ENCODE assay signal across 8 cellular contexts in the genomic region with DNA sequence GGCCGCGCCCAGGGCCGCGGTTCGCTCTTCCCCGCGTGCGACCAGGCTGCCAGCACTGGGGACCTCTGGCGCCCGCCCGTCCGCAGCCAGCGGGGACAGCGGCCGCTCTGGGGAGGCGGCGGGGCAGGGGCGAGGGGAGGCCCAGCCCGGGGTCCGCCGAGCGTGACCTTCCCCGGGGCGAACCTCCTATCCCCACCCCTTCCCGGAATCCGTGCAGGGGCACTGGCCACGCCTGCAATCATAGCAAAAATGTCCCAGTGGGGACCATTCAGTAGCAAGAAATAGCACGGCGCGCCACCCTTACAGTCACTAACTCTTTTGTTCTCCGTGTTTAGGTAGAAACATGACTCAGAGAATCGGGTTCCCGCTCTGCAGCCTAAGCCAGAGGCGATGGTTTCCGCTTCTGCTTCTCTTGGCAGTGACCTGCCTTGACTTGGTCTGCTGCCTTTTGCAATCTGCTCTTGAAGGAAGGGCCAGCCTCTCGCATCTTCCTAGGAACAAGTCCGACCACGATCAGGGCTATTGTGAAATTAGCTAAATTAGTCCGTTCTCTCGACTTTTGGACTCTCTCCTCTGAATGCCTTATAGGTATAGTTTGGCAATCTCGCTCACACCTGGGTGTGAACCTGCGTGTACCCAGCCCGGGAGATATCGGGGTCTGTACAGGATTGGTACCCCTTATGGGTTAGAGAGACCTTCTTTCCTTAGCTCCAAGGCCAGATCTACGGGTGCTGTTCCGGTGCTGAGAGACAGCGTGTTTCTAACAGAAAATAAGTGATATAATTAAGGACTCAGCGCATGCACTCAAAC.
DNase-seq lines count a peak whose midpoint lies in the region; ATAC-seq and TF ChIP-seq lines count a peak whose summit lies in the region.

No MANE protein-coding gene starts in this region.

- CTCF ChIA-PET in activated CD4-positive, alpha-beta T cell treated with anti-CD3 and anti-CD28 coated beads, Interleukin-2, amount 10 ng/mL, durations not matched to agents 7 days and 5 days (lab: Charles Lee) = interaction anchor here (1.0 kb wide), 1 partner anchor 9 kb away, joined by 3 read pairs; no protein-coding TSS in a partner anchor

- in situ Hi-C loops in ACHN (cut with HindIII; ENCODE audit: low pct_ligation_motif_present, low pct_unique_long_range_greater_than_20kb, low sequenced_read_pairs) = no loop called here

- POLR2A ChIA-PET in activated CD4-positive, alpha-beta T cell treated with anti-CD3 and anti-CD28 coated beads, Interleukin-2, amount 10 ng/mL, durations not matched to agents 7 days and 5 days (lab: Charles Lee) = no interaction called here

- DNase-seq in ACHN = peak; percentile 12
- peak; percentile 29 for DNase-seq in activated CD4-positive, alpha-beta T cell treated with anti-CD3 and anti-CD28 coated beads, Interleukin-2, amount 10 ng/mL, durations not matched to agents 7 days and 5 days
- peak; percentile 10 for DNase-seq in fibroblast of the conjunctiva (ENCODE audit: low read depth)
- DNase-seq in omental fat pad (ENCODE audit: low spot score) = no peak
- no peak for DNase-seq in HFFc6
- no peak for DNase-seq in SW 1271 (lab: John Stamatoyannopoulos, UW)

- no peaks in the 10 kb centered on the region for H3K36me3 Mint-ChIP-seq in activated CD4-positive, alpha-beta T cell treated with anti-CD3 and anti-CD28 coated beads, Interleukin-2, amount 10 ng/mL, durations not matched to agents 7 days and 5 days (ENCODE audit: low read depth)
- H3K36me3 Mint-ChIP-seq in HFFc6 (ENCODE audit: low read depth) = no peaks in the 10 kb centered on the region

- H3K4me3 Mint-ChIP-seq in activated CD4-positive, alpha-beta T cell treated with anti-CD3 and anti-CD28 coated beads, Interleukin-2, amount 10 ng/mL, durations not matched to agents 7 days and 5 days = peak overlapping the region; percentile 55
- H3K4me3 Mint-ChIP-seq in HFFc6 = no peak overlapping the region

- H3K27me3 Mint-ChIP-seq in activated CD4-positive, alpha-beta T cell treated with anti-CD3 and anti-CD28 coated beads, Interleukin-2, amount 10 ng/mL, durations not matched to agents 7 days and 5 days = peaks cover 12% of the 10 kb centered on the region
- H3K27me3 Mint-ChIP-seq in HFFc6 (ENCODE audit: insufficient read depth) = peaks cover 6% of the 10 kb centered on the region

- no peak for TF ChIP-seq CTCF in omental fat pad (IDR thresholded peaks at IDR 0.05)
- no peak for TF ChIP-seq CTCF in HFFc6 (IDR thresholded peaks at IDR 0.05)

- peaks cover 13% of the 10 kb centered on the region for H3K4me1 Mint-ChIP-seq in activated CD4-positive, alpha-beta T cell treated with anti-CD3 and anti-CD28 coated beads, Interleukin-2, amount 10 ng/mL, durations not matched to agents 7 days and 5 days
- H3K4me1 Mint-ChIP-seq in HFFc6 (ENCODE audit: low read depth) = no peaks in the 10 kb centered on the region; the same call in 1 of the 2 replicates

- peak; percentile 69 for ATAC-seq in GM18873 (IDR thresholded peaks at IDR 0.05; ENCODE audit: low FRiP score, unreplicated experiment)
- ATAC-seq in HG03565 (IDR thresholded peaks at IDR 0.05; ENCODE audit: unreplicated experiment) = peak; percentile 62
- peak; percentile 70 for ATAC-seq in omental fat pad (ENCODE audit: low FRiP score)

- H3K27ac Mint-ChIP-seq in activated CD4-positive, alpha-beta T cell treated with anti-CD3 and anti-CD28 coated beads, Interleukin-2, amount 10 ng/mL, durations not matched to agents 7 days and 5 days = peak overlapping the region; percentile 10
- H3K27ac Mint-ChIP-seq in HFFc6 = no peak overlapping the region

- H3K9me3 Mint-ChIP-seq in activated CD4-positive, alpha-beta T cell treated with anti-CD3 and anti-CD28 coated beads, Interleukin-2, amount 10 ng/mL, durations not matched to agents 7 days and 5 days = no peaks in the 10 kb centered on the region
- no peaks in the 10 kb centered on the region for H3K9me3 Mint-ChIP-seq in HFFc6

Comparison
In these comparisons a context has a peak if more than half of its experiments do, and no peak if none do; other contexts are left out.
1. DNase-seq: peak in ACHN (single experiment), activated CD4-positive, alpha-beta T cell treated with anti-CD3 and anti-CD28 coated beads, Interleukin-2, amount 10 ng/mL, durations not matched to agents 7 days and 5 days (single experiment) and fibroblast of the conjunctiva (single experiment); none in omental fat pad (single experiment), HFFc6 (single experiment) and SW 1271 (0 of 2).
2. Peak in every context shown above with its lines, with median percentiles within 50 percentile points of each other: ATAC-seq.